ENCODE assay signal across 30 cellular contexts in genomic region chr1:236007781-236008180, GRCh38.
"Had no signal": no experiment of that assay in that cellular context is flagged by ENCODE, and none has a peak within 500 bp of the region (broad histone marks: within the 10 kb centered on the region; RNA-seq: fewer than 3 reads in every experiment).

No MANE protein-coding gene starts in this region.

- H3K9me3 ChIP-seq: adrenal gland, body of pancreas, breast epithelium, MG63, SJSA1, SK-N-SH had no signal

- H3K36me3 Mint-ChIP-seq: activated naive CD4-positive, alpha-beta T cell treated with anti-CD3 and anti-CD28 coated beads, Interleukin-2, amount 50 U/mL, for 72 hours; WTC11 had no signal

- H3K4me1 ChIP-seq: breast epithelium, SJSA1 had no signal

- H3K36me3 ChIP-seq: adrenal gland, breast epithelium, MG63 had no signal

- H3K27me3 Mint-ChIP-seq: activated CD4-positive, alpha-beta T cell treated with anti-CD3 and anti-CD28 coated beads for 36 hours; activated CD4-positive, alpha-beta T cell treated with anti-CD3 and anti-CD28 coated beads, Interleukin-2, amount 10 ng/mL, durations not matched to agents 7 days and 5 days; activated T-cell treated with anti-CD3 and anti-CD28 coated beads, Interleukin-2, amount 50 U/mL, for 24 hours had no signal

- DNase-seq: activated CD4-positive, alpha-beta T cell treated with anti-CD3 and anti-CD28 coated beads for 36 hours; activated CD4-positive, alpha-beta T cell treated with anti-CD3 and anti-CD28 coated beads, Interleukin-2, amount 10 ng/mL, durations not matched to agents 7 days and 5 days; activated CD4-positive, alpha-beta T cell treated with anti-CD3 and anti-CD28 coated beads, Interleukin-2, amount 50 U/mL, for 48 hours; activated CD8-positive, alpha-beta T cell treated with anti-CD3 and anti-CD28 coated beads, Interleukin-2, amount 10 ng/mL, durations not matched to agents 7 days and 5 days; activated gamma-delta T cell treated with Interleukin-2 at 50 U/mL for 16 hours; activated naive CD4-positive, alpha-beta T cell treated with anti-CD3 and anti-CD28 coated beads for 36 hours; activated T-cell treated with anti-CD3 and anti-CD28 coated beads, Interleukin-2, amount 50 U/mL, for 24 hours; adrenal gland; body of pancreas; Kasumi-1; KG1; MG63; NCI-H1048; NCI-H1436 treated with DMSO at 0.1 percent for 48 hours; NCI-H1694 treated with DMSO at 0.1 percent for 48 hours; NCI-H2029; NCI-H345; NCI-H524 treated with DMSO at 0.1 percent for 48 hours; SHP77; SK-N-SH had no signal

- H3K27ac Mint-ChIP-seq: activated CD4-positive, alpha-beta T cell treated with anti-CD3 and anti-CD28 coated beads for 36 hours; activated CD4-positive, alpha-beta T cell treated with anti-CD3 and anti-CD28 coated beads, Interleukin-2, amount 10 ng/mL, durations not matched to agents 7 days and 5 days; activated CD8-positive, alpha-beta T cell treated with anti-CD3 and anti-CD28 coated beads, Interleukin-2, amount 10 ng/mL, durations not matched to agents 7 days and 5 days; activated naive CD4-positive, alpha-beta T cell treated with anti-CD3 and anti-CD28 coated beads for 36 hours; activated naive CD4-positive, alpha-beta T cell treated with anti-CD3 and anti-CD28 coated beads, Interleukin-2, amount 50 U/mL, for 72 hours; activated T-cell treated with anti-CD3 and anti-CD28 coated beads, Interleukin-2, amount 50 U/mL, for 24 hours; T-helper 1 cell treated with Interleukin-12 subunit alpha and Interleukin-12 subunit beta and Interleukin-4 antibody, amounts not matched to agents 30 μg/mL and 1 μg/mL, for 36 hours; T-helper 2 cell treated with Interferon-gamma antibody and Interleukin-4, amounts not matched to agents 5 μg/mL and 100 μg/mL, for 36 hours; WTC11 had no signal

- H3K9me3 Mint-ChIP-seq: activated CD4-positive, alpha-beta T cell treated with anti-CD3 and anti-CD28 coated beads, Interleukin-2, amount 10 ng/mL, durations not matched to agents 7 days and 5 days; activated naive CD4-positive, alpha-beta T cell treated with anti-CD3 and anti-CD28 coated beads for 36 hours; activated naive CD4-positive, alpha-beta T cell treated with anti-CD3 and anti-CD28 coated beads, Interleukin-2, amount 50 U/mL, for 72 hours; activated T-cell treated with anti-CD3 and anti-CD28 coated beads, Interleukin-2, amount 50 U/mL, for 24 hours; T-helper 1 cell treated with Interleukin-12 subunit alpha and Interleukin-12 subunit beta and Interleukin-4 antibody, amounts not matched to agents 30 μg/mL and 1 μg/mL, for 36 hours; T-helper 2 cell treated with Interferon-gamma antibody and Interleukin-4, amounts not matched to agents 5 μg/mL and 100 μg/mL, for 36 hours; WTC11 had no signal

- H3K4me3 ChIP-seq: adrenal gland, body of pancreas, breast epithelium, MG63, SJSA1 had no signal

- ATAC-seq: activated CD4-positive, alpha-beta T cell treated with anti-CD3 and anti-CD28 coated beads for 36 hours; activated CD4-positive, CD25-positive, alpha-beta regulatory T cell treated with anti-CD3 and anti-CD28 coated beads, Interleukin-2, amount 50 U/mL, for 24 hours; activated CD8-positive, alpha-beta T cell treated with anti-CD3 and anti-CD28 coated beads, Interleukin-2, amount 10 ng/mL, durations not matched to agents 7 days and 5 days; activated naive CD4-positive, alpha-beta T cell treated with anti-CD3 and anti-CD28 coated beads, Interleukin-2, amount 50 U/mL, for 72 hours; body of pancreas; Panc1; WTC11 had no signal

- H3K27ac ChIP-seq: body of pancreas, SJSA1 had no signal

- H3K9ac ChIP-seq: SK-N-SH had no signal

- FAIRE-seq: astrocyte, TTC549 had no signal

- H3K4me3 Mint-ChIP-seq: activated CD4-positive, alpha-beta T cell treated with anti-CD3 and anti-CD28 coated beads for 36 hours; activated CD4-positive, alpha-beta T cell treated with anti-CD3 and anti-CD28 coated beads, Interleukin-2, amount 10 ng/mL, durations not matched to agents 7 days and 5 days; activated CD8-positive, alpha-beta T cell treated with anti-CD3 and anti-CD28 coated beads, Interleukin-2, amount 10 ng/mL, durations not matched to agents 7 days and 5 days; activated naive CD4-positive, alpha-beta T cell treated with anti-CD3 and anti-CD28 coated beads for 36 hours; activated T-cell treated with anti-CD3 and anti-CD28 coated beads, Interleukin-2, amount 50 U/mL, for 24 hours; T-helper 1 cell treated with Interleukin-12 subunit alpha and Interleukin-12 subunit beta and Interleukin-4 antibody, amounts not matched to agents 30 μg/mL and 1 μg/mL, for 36 hours; T-helper 2 cell treated with Interferon-gamma antibody and Interleukin-4, amounts not matched to agents 5 μg/mL and 100 μg/mL, for 36 hours; WTC11 had no signal

- H3K4me2 ChIP-seq: SK-N-SH had no signal

- H3K27me3 ChIP-seq: adrenal gland, body of pancreas, breast epithelium, MG63, SJSA1 had no signal
